Comparison of ENCODE assay signal across 29 cellular contexts in genomic region chr7:139720186-139720585, GRCh38. TPM values are rescaled to one million over a fixed set of nuclear protein-coding genes. Genes with fewer than 3 reads are reported as not detected.
A peak's percentile ranks its signal among the peaks of the same experiment; 100 is the strongest.
DNase-seq lines count a peak whose midpoint lies in the region; ATAC-seq and TF ChIP-seq lines count a peak whose summit lies in the region.
"Had no signal": no experiment of that assay in that cellular context is flagged by ENCODE, and none has a peak within 500 bp of the region (broad histone marks: within the 10 kb centered on the region; RNA-seq: fewer than 3 reads in every experiment).

No MANE protein-coding gene starts in this region.

- DNase-seq in heart left ventricle (no peak), cardiac septum (ENCODE audit: low spot score) (no peak), colonic mucosa (no peak), transverse colon (peak; percentile 7), HK-2 (ENCODE audit: unreplicated experiment) (no peak)
- no peak for DNase-seq in natural killer cell treated with Interleukin-12 subunit alpha and Interleukin-12 subunit beta and Interleukin-15 and Interleukin-18, amount 100 ng/mL, for 72 hours (ENCODE audit: low spot score)
- DNase-seq: activated CD4-positive, alpha-beta T cell treated with anti-CD3 and anti-CD28 coated beads for 1 hour; activated effector memory CD4-positive, alpha-beta T cell treated with Interleukin-2 at 50 U/mL for 16 hours; activated T-cell treated with anti-CD3 and anti-CD28 coated beads for 4 hours; esophagus squamous epithelium; foreskin melanocyte; hippocampal formation; left lung; midbrain; natural killer cell; NCI-H1417 treated with DMSO at 0.1 percent for 48 hours; NCI-H2081 treated with DMSO at 0.1 percent for 48 hours; pancreas; stimulated activated naive B cell treated with anti-CD40 and anti-IgM and Interleukin-4, amounts not matched to agents 10 μg/mL and 1 μg/mL and 100 μg/mL, for 72 hours; testis had no signal

- H3K27me3 ChIP-seq in heart left ventricle (no peaks in the 10 kb centered on the region), colonic mucosa (no peaks in the 10 kb centered on the region), neutrophil (no peaks in the 10 kb centered on the region), transverse colon (no peaks in the 10 kb centered on the region)
- H3K27me3 ChIP-seq: cardiac muscle cell, esophagus squamous epithelium, left lung, pancreas, testis had no signal

- in situ Hi-C loops in transverse colon (cut with MboI; ENCODE audit: low pct_ligation_motif_present in 1 of 4, low pct_unique_long_range_greater_than_20kb in 1 of 4, low sequenced_read_pairs in 3 of 4), result loop anchor here in 1 of 4 donors (10.0 kb wide), 1 partner anchor 55 kb away; the partner anchor contains the start of gene HIPK2

- no peak overlapping the region for H3K4me3 Mint-ChIP-seq in natural killer cell treated with Interleukin-12 subunit alpha and Interleukin-12 subunit beta and Interleukin-15 and Interleukin-18, amount 100 ng/mL, for 72 hours
- H3K4me3 Mint-ChIP-seq: activated naive CD8-positive, alpha-beta T cell; CD4-positive, alpha-beta memory T cell; natural killer cell; stimulated activated naive B cell treated with anti-CD40 and anti-IgM and Interleukin-4, amounts not matched to agents 10 μg/mL and 1 μg/mL and 100 μg/mL, for 72 hours had no signal

- peaks cover 22 to 31% of the 10 kb centered on the region in 2 donors for H3K4me1 Mint-ChIP-seq in natural killer cell treated with Interleukin-12 subunit alpha and Interleukin-12 subunit beta and Interleukin-15 and Interleukin-18, amount 100 ng/mL, for 72 hours (ENCODE audit: low read depth in 2 of 2)

- no peak overlapping the region for H3K4me3 ChIP-seq in heart left ventricle
- no peak overlapping the region for H3K4me3 ChIP-seq in colonic mucosa
- H3K4me3 ChIP-seq in neutrophil (ENCODE audit: low read depth in 1 of 2, low read length in 1 of 2), result peak overlapping the region in 1 of 2 experiments; percentile 3
- no peak overlapping the region for H3K4me3 ChIP-seq in transverse colon
- H3K4me3 ChIP-seq: cardiac muscle cell, GM12878, K562, left lung, pancreas, testis had no signal

- peak overlapping the region in 9 of 12 donors; percentile 5 to 71 (median 38) for H3K27ac ChIP-seq in heart left ventricle
- H3K27ac ChIP-seq in colonic mucosa, result peak overlapping the region; percentile 66
- peak overlapping the region; percentile 93 for H3K27ac ChIP-seq in neutrophil
- H3K27ac ChIP-seq in transverse colon, result peak overlapping the region; percentile 64 to 78 (median 70)
- H3K27ac ChIP-seq: 22Rv1, cardiac muscle cell, testis had no signal

- H3K9me3 ChIP-seq in heart left ventricle (no peaks in the 10 kb centered on the region), colonic mucosa (no peaks in the 10 kb centered on the region), neutrophil (no peaks in the 10 kb centered on the region), transverse colon (no peaks in the 10 kb centered on the region)
- H3K9me3 ChIP-seq: esophagus squamous epithelium, left lung, pancreas, testis had no signal

- intact Hi-C loops in heart left ventricle (cut with DNase I) (loop anchor here in 1 of 10 donors (10.0 kb wide), 1 partner anchor 55 kb away; the partner anchor contains the start of gene HIPK2), cardiac septum (cut with DNase I) (no loop called here), colonic mucosa (cut with DNase I) (no loop called here), transverse colon (cut with DNase I; ENCODE audit: low total_unique reads) (no loop called here)

- peaks cover 13% of the 10 kb centered on the region for H3K36me3 Mint-ChIP-seq in natural killer cell treated with Interleukin-12 subunit alpha and Interleukin-12 subunit beta and Interleukin-15 and Interleukin-18, amount 100 ng/mL, for 72 hours

- WGBS in heart left ventricle, 4 donors, result 88 to 93% (median 92%) methylated on average over 6 of the region's 6 CpGs
- 89 to 90% methylated on average over 3 to 6 of the region's 6 CpGs for WGBS in transverse colon (ENCODE audit: low coverage in 1 of 2), 2 donors

- TF ChIP-seq POLR2A in heart left ventricle (IDR thresholded peaks at IDR 0.05) (no peak), transverse colon (IDR thresholded peaks at IDR 0.05) (no peak)

- peak in 1 of 4 donors; percentile 7 for ATAC-seq in heart left ventricle
- ATAC-seq in HG02840 (IDR thresholded peaks at IDR 0.05; ENCODE audit: low FRiP score, unreplicated experiment), result no peak
- ATAC-seq in natural killer cell treated with Interleukin-12 subunit alpha and Interleukin-12 subunit beta and Interleukin-15 and Interleukin-18, amount 100 ng/mL, for 72 hours, result no peak
- ATAC-seq: GM12878, SK-N-SH treated with all-trans-retinoic acid at 6 μM for 48 hours had no signal

- H3K27ac Mint-ChIP-seq in natural killer cell treated with Interleukin-12 subunit alpha and Interleukin-12 subunit beta and Interleukin-15 and Interleukin-18, amount 100 ng/mL, for 72 hours, result no peak overlapping the region
- H3K27ac Mint-ChIP-seq: activated naive CD8-positive, alpha-beta T cell; CD4-positive, alpha-beta memory T cell; natural killer cell; stimulated activated naive B cell treated with anti-CD40 and anti-IgM and Interleukin-4, amounts not matched to agents 10 μg/mL and 1 μg/mL and 100 μg/mL, for 72 hours had no signal

- H3K27me3 Mint-ChIP-seq in natural killer cell treated with Interleukin-12 subunit alpha and Interleukin-12 subunit beta and Interleukin-15 and Interleukin-18, amount 100 ng/mL, for 72 hours, result no peaks in the 10 kb centered on the region
- H3K27me3 Mint-ChIP-seq: activated naive CD8-positive, alpha-beta T cell; CD4-positive, alpha-beta memory T cell; stimulated activated naive B cell treated with anti-CD40 and anti-IgM and Interleukin-4, amounts not matched to agents 10 μg/mL and 1 μg/mL and 100 μg/mL, for 72 hours had no signal

- no peak overlapping the region for H3K9ac ChIP-seq in colonic mucosa (ENCODE audit: low read depth in 2 of 2, low read length in 2 of 2)

- TF ChIP-seq CTCF in heart left ventricle (IDR thresholded peaks at IDR 0.05) (no peak), colonic mucosa (IDR thresholded peaks at IDR 0.05) (no peak), neutrophil (IDR thresholded peaks at IDR 0.05) (no peak), transverse colon (IDR thresholded peaks at IDR 0.05) (no peak)

- peaks cover 0 to 19% (median 16%) of the 10 kb centered on the region in 9 donors for H3K36me3 ChIP-seq in heart left ventricle
- H3K36me3 ChIP-seq in colonic mucosa, result no peaks in the 10 kb centered on the region
- peaks cover 16% of the 10 kb centered on the region for H3K36me3 ChIP-seq in neutrophil
- H3K36me3 ChIP-seq in transverse colon, result peaks cover 0 to 16% (median 6%) of the 10 kb centered on the region in 4 donors

- TF ChIP-seq EP300 in transverse colon (IDR thresholded peaks at IDR 0.05; ENCODE audit: low read depth), result no peak

- H3K9me3 Mint-ChIP-seq in natural killer cell treated with Interleukin-12 subunit alpha and Interleukin-12 subunit beta and Interleukin-15 and Interleukin-18, amount 100 ng/mL, for 72 hours, result no peaks in the 10 kb centered on the region
- H3K9me3 Mint-ChIP-seq: CD4-positive, alpha-beta memory T cell; natural killer cell had no signal

- H3K4me1 ChIP-seq in heart left ventricle (peaks cover 8 to 73% (median 35%) of the 10 kb centered on the region in 12 donors), colonic mucosa (peaks cover 26% of the 10 kb centered on the region), neutrophil (ENCODE audit: control insufficient read depth in 1 of 2, insufficient read depth in 1 of 2, low read depth in 1 of 2, low read length in 1 of 2) (peaks cover 92 to 93% of the 10 kb centered on the region in 2 experiments), transverse colon (peaks cover 31 to 47% (median 33%) of the 10 kb centered on the region in 4 donors)
- H3K4me1 ChIP-seq: testis had no signal

RNA-seq across cellular contexts. Expression of gene HIPK2, which starts 57.6 kb away (rescaled TPM):
- total RNA-seq in heart left ventricle (100 to 1,000 TPM; 102 to 244 (median 143) TPM), cardiac septum (218 TPM), colonic mucosa (10 to 100 TPM; 25.3 to 28.4 TPM), transverse colon (10 to 100 TPM; 27.3 to 40.3 (median 33.6) TPM)
- 100 to 1,000 TPM in 1 of 2 donors, 10 to 100 TPM in 1; 43.2 to 205 TPM for polyA plus RNA-seq in heart left ventricle
- total RNA-seq in natural killer cell treated with Interleukin-12 subunit alpha and Interleukin-12 subunit beta and Interleukin-15 and Interleukin-18, amount 100 ng/mL, for 72 hours, result 100 to 1,000 TPM; 152 to 245 TPM

Comparison
In these comparisons a context has a peak if more than half of its experiments do, and no peak if none do; other contexts are left out.
1. H3K27ac ChIP-seq: peak in every context shown above with its lines; median percentile 93 in neutrophil; 70 in transverse colon; 66 in colonic mucosa; 38 in heart left ventricle.